Comparison of ENCODE assay signal across 1 cellular context in the genomic region with DNA sequence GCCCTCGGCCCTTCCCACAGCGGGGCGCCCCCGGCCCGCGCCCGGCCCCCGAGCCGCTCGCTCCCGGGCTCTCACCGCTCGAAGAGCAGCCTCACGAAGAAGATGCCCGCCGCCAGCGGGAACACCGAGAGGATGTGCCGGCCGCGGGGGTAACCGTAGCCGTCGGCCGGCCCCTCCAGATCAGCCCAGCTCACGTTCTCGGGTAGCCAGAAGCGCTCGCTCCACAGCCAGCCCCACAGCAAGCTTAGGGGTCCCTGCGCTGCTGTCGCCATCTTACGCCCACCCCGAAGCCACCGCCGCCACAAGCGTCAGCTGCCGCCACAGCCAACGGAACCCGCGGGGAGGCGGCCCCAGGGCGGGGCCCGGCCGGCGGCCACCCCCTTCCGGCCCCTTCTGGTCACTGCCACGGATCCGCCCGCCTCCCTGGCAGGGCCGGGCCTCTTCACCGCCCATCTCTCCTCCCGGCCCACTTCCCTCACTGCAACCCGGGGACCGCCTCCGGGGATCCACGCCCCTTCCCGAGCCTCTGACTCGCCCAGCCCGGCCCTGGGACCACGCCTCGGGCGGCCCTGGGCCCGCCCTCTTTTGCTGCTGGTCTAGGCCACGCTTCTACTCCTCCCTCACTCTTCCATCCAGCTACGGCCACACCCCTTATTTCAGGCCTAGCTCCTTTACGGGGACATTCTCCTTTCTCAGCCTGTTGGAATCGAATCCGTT.
TF ChIP-seq lines count a peak whose summit lies in the region.

A gene with protein sequence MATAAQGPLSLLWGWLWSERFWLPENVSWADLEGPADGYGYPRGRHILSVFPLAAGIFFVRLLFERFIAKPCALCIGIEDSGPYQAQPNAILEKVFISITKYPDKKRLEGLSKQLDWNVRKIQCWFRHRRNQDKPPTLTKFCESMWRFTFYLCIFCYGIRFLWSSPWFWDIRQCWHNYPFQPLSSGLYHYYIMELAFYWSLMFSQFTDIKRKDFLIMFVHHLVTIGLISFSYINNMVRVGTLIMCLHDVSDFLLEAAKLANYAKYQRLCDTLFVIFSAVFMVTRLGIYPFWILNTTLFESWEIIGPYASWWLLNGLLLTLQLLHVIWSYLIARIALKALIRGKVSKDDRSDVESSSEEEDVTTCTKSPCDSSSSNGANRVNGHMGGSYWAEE (minus strand): TSS at position 344 of the 717 bp plus-strand sequence. CDS start 72 bp downstream, at position 272.

TF ChIP-seq in HepG2, 621 proteins besides CTCF, POLR2A, EP300 and RAD21 (continued from another document and continues in another):
- TF ChIP-seq, protein P1, sequence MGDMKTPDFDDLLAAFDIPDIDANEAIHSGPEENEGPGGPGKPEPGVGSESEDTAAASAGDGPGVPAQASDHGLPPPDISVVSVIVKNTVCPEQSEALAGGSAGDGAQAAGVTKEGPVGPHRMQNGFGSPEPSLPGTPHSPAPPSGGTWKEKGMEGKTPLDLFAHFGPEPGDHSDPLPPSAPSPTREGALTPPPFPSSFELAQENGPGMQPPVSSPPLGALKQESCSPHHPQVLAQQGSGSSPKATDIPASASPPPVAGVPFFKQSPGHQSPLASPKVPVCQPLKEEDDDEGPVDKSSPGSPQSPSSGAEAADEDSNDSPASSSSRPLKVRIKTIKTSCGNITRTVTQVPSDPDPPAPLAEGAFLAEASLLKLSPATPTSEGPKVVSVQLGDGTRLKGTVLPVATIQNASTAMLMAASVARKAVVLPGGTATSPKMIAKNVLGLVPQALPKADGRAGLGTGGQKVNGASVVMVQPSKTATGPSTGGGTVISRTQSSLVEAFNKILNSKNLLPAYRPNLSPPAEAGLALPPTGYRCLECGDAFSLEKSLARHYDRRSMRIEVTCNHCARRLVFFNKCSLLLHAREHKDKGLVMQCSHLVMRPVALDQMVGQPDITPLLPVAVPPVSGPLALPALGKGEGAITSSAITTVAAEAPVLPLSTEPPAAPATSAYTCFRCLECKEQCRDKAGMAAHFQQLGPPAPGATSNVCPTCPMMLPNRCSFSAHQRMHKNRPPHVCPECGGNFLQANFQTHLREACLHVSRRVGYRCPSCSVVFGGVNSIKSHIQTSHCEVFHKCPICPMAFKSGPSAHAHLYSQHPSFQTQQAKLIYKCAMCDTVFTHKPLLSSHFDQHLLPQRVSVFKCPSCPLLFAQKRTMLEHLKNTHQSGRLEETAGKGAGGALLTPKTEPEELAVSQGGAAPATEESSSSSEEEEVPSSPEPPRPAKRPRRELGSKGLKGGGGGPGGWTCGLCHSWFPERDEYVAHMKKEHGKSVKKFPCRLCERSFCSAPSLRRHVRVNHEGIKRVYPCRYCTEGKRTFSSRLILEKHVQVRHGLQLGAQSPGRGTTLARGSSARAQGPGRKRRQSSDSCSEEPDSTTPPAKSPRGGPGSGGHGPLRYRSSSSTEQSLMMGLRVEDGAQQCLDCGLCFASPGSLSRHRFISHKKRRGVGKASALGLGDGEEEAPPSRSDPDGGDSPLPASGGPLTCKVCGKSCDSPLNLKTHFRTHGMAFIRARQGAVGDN (CRISPR knock-in tag; IDR thresholded peaks at IDR 0.05) = peak; percentile 81
- peak; percentile 78 for TF ChIP-seq PHF8 (CRISPR knock-in tag; IDR thresholded peaks at IDR 0.05)
- TF ChIP-seq GZF1 (CRISPR knock-in tag; IDR thresholded peaks at IDR 0.05) = no peak
- TF ChIP-seq SP2 (CRISPR knock-in tag; IDR thresholded peaks at IDR 0.05) = no peak; the same call in 1 of the 2 replicates
- TF ChIP-seq, protein P2, sequence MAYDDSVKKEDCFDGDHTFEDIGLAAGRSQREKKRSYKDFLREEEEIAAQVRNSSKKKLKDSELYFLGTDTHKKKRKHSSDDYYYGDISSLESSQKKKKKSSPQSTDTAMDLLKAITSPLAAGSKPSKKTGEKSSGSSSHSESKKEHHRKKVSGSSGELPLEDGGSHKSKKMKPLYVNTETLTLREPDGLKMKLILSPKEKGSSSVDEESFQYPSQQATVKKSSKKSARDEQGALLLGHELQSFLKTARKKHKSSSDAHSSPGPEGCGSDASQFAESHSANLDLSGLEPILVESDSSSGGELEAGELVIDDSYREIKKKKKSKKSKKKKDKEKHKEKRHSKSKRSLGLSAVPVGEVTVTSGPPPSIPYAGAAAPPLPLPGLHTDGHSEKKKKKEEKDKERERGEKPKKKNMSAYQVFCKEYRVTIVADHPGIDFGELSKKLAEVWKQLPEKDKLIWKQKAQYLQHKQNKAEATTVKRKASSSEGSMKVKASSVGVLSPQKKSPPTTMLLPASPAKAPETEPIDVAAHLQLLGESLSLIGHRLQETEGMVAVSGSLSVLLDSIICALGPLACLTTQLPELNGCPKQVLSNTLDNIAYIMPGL (CRISPR knock-in tag; IDR thresholded peaks at IDR 0.05; ENCODE audit: borderline replicate concordance in 1 of 2, low read depth in 1 of 2) = peak; percentile 49 to 51; a peak in 2 of 4 replicates
- no peak; the same call in 1 of the 2 replicates for TF ChIP-seq NKX3-1 (CRISPR knock-in tag; IDR thresholded peaks at IDR 0.05)
- TF ChIP-seq, protein P3, sequence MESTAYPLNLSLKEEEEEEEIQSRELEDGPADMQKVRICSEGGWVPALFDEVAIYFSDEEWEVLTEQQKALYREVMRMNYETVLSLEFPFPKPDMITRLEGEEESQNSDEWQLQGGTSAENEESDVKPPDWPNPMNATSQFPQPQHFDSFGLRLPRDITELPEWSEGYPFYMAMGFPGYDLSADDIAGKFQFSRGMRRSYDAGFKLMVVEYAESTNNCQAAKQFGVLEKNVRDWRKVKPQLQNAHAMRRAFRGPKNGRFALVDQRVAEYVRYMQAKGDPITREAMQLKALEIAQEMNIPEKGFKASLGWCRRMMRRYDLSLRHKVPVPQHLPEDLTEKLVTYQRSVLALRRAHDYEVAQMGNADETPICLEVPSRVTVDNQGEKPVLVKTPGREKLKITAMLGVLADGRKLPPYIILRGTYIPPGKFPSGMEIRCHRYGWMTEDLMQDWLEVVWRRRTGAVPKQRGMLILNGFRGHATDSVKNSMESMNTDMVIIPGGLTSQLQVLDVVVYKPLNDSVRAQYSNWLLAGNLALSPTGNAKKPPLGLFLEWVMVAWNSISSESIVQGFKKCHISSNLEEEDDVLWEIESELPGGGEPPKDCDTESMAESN (CRISPR knock-in tag; conservative IDR thresholded peaks at IDR 0.05) = peak; percentile 53
- TF ChIP-seq POGZ (CRISPR knock-in tag; IDR thresholded peaks at IDR 0.05) = peak; percentile 8; the same call in 1 of the 2 replicates
- TF ChIP-seq NCOA2 (CRISPR knock-in tag; IDR thresholded peaks at IDR 0.05) = no peak
- TF ChIP-seq, protein P4, sequence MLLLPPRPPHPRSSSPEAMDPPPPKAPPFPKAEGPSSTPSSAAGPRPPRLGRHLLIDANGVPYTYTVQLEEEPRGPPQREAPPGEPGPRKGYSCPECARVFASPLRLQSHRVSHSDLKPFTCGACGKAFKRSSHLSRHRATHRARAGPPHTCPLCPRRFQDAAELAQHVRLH (CRISPR knock-in tag; IDR thresholded peaks at IDR 0.05; ENCODE audit: borderline replicate concordance, low read depth) = no peak
- TF ChIP-seq, protein P5, sequence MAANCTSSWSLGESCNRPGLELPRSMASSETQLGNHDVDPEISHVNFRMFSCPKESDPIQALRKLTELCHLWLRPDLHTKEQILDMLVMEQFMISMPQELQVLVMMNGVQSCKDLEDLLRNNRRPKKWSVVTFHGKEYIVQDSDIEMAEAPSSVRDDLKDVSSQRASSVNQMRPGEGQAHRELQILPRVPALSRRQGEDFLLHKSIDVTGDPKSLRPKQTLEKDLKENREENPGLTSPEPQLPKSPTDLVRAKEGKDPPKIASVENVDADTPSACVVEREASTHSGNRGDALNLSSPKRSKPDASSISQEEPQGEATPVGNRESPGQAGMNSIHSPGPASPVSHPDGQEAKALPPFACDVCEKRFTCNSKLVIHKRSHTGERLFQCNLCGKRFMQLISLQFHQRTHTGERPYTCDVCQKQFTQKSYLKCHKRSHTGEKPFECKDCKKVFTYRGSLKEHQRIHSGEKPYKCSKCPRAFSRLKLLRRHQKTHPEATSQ (CRISPR knock-in tag; IDR thresholded peaks at IDR 0.05; ENCODE audit: borderline replicate concordance) = no peak
- TF ChIP-seq, protein P6, sequence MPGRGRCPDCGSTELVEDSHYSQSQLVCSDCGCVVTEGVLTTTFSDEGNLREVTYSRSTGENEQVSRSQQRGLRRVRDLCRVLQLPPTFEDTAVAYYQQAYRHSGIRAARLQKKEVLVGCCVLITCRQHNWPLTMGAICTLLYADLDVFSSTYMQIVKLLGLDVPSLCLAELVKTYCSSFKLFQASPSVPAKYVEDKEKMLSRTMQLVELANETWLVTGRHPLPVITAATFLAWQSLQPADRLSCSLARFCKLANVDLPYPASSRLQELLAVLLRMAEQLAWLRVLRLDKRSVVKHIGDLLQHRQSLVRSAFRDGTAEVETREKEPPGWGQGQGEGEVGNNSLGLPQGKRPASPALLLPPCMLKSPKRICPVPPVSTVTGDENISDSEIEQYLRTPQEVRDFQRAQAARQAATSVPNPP (CRISPR knock-in tag; IDR thresholded peaks at IDR 0.05) = peak; percentile 21; the same call in 1 of the 2 replicates
- no peak for TF ChIP-seq NFKB2 (CRISPR knock-in tag; IDR thresholded peaks at IDR 0.05; ENCODE audit: borderline replicate concordance)
- TF ChIP-seq NFE2L2 (IDR thresholded peaks at IDR 0.05; ENCODE audit: low read length) = no peak
- peak; percentile 97 for TF ChIP-seq HNRNPLL (IDR thresholded peaks at IDR 0.05; ENCODE audit: low read depth, low read length, poor library complexity, severe bottlenecking)
- no peak for TF ChIP-seq PAX8 (CRISPR knock-in tag; IDR thresholded peaks at IDR 0.05; ENCODE audit: borderline replicate concordance)
- TF ChIP-seq, protein P7, sequence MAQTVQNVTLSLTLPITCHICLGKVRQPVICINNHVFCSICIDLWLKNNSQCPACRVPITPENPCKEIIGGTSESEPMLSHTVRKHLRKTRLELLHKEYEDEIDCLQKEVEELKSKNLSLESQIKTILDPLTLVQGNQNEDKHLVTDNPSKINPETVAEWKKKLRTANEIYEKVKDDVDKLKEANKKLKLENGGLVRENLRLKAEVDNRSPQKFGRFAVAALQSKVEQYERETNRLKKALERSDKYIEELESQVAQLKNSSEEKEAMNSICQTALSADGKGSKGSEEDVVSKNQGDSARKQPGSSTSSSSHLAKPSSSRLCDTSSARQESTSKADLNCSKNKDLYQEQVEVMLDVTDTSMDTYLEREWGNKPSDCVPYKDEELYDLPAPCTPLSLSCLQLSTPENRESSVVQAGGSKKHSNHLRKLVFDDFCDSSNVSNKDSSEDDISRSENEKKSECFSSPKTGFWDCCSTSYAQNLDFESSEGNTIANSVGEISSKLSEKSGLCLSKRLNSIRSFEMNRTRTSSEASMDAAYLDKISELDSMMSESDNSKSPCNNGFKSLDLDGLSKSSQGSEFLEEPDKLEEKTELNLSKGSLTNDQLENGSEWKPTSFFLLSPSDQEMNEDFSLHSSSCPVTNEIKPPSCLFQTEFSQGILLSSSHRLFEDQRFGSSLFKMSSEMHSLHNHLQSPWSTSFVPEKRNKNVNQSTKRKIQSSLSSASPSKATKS (CRISPR knock-in tag; IDR thresholded peaks at IDR 0.05) = no peak
- TF ChIP-seq, protein P8, sequence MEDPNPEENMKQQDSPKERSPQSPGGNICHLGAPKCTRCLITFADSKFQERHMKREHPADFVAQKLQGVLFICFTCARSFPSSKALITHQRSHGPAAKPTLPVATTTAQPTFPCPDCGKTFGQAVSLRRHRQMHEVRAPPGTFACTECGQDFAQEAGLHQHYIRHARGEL (CRISPR knock-in tag; IDR thresholded peaks at IDR 0.05) = no peak
- peak; percentile 73; the same call in 1 of the 2 replicates for TF ChIP-seq ZNF619 (CRISPR knock-in tag; IDR thresholded peaks at IDR 0.05)
- TF ChIP-seq, protein P9, sequence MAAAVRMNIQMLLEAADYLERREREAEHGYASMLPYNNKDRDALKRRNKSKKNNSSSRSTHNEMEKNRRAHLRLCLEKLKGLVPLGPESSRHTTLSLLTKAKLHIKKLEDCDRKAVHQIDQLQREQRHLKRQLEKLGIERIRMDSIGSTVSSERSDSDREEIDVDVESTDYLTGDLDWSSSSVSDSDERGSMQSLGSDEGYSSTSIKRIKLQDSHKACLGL (CRISPR knock-in tag; IDR thresholded peaks at IDR 0.05) = 0 out of 2 replicates have a peak, but pooled peaks have one; percentile 52
- TF ChIP-seq, protein P10, sequence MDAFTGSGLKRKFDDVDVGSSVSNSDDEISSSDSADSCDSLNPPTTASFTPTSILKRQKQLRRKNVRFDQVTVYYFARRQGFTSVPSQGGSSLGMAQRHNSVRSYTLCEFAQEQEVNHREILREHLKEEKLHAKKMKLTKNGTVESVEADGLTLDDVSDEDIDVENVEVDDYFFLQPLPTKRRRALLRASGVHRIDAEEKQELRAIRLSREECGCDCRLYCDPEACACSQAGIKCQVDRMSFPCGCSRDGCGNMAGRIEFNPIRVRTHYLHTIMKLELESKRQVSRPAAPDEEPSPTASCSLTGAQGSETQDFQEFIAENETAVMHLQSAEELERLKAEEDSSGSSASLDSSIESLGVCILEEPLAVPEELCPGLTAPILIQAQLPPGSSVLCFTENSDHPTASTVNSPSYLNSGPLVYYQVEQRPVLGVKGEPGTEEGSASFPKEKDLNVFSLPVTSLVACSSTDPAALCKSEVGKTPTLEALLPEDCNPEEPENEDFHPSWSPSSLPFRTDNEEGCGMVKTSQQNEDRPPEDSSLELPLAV (CRISPR knock-in tag; conservative IDR thresholded peaks at IDR 0.05; ENCODE audit: low read depth) = no peak
- TF ChIP-seq, protein P11, sequence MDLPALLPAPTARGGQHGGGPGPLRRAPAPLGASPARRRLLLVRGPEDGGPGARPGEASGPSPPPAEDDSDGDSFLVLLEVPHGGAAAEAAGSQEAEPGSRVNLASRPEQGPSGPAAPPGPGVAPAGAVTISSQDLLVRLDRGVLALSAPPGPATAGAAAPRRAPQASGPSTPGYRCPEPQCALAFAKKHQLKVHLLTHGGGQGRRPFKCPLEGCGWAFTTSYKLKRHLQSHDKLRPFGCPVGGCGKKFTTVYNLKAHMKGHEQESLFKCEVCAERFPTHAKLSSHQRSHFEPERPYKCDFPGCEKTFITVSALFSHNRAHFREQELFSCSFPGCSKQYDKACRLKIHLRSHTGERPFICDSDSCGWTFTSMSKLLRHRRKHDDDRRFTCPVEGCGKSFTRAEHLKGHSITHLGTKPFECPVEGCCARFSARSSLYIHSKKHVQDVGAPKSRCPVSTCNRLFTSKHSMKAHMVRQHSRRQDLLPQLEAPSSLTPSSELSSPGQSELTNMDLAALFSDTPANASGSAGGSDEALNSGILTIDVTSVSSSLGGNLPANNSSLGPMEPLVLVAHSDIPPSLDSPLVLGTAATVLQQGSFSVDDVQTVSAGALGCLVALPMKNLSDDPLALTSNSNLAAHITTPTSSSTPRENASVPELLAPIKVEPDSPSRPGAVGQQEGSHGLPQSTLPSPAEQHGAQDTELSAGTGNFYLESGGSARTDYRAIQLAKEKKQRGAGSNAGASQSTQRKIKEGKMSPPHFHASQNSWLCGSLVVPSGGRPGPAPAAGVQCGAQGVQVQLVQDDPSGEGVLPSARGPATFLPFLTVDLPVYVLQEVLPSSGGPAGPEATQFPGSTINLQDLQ (CRISPR knock-in tag; IDR thresholded peaks at IDR 0.05) = no peak
